Comparison of ENCODE assay signal across 16 cellular contexts in the genomic region with DNA sequence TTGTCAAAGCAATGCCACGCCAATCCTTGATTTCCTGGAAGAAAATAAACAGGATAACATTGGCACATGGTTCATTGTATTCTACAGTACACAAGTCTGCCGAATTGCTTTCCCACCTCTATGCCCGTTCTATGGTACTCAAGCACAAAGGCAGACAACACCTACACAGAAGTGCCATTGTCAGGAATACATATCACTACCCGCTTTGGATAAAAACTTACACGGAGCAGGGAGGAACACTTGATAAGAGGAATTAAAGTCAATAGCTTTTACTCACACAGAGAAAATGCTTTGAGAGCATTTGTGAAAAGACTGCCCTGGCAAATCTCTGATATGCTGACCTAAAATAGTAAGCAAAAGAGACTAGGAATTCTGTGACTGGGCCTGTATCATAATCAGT. TPM values are rescaled to one million over a fixed set of nuclear protein-coding genes. Genes with fewer than 3 reads are reported as not detected.
DNase-seq lines count a peak whose midpoint lies in the region; ATAC-seq and TF ChIP-seq lines count a peak whose summit lies in the region.
"Had no signal": no experiment of that assay in that cellular context is flagged by ENCODE, and none has a peak within 500 bp of the region (broad histone marks: within the 10 kb centered on the region; RNA-seq: fewer than 3 reads in every experiment).

No MANE protein-coding gene starts in this region.

- peaks cover 0 to 24% of the 10 kb centered on the region in 2 donors for H3K4me1 ChIP-seq in right atrium auricular region
- peaks cover 0 to 8% (median 4%) of the 10 kb centered on the region in 4 donors for H3K4me1 ChIP-seq in esophagus muscularis mucosa
- peaks cover 5% of the 10 kb centered on the region for H3K4me1 ChIP-seq in upper lobe of right lung
- H3K4me1 ChIP-seq: A549, Caco-2 had no signal

- ATAC-seq in Right ventricle myocardium superior (ENCODE audit: poor library complexity), result peak; percentile 30
- ATAC-seq in left ventricle myocardium superior, result peak; percentile 65
- peak; percentile 27 for ATAC-seq in upper lobe of right lung
- ATAC-seq: A549, GM23338 had no signal

- H3K27me3 ChIP-seq in right atrium auricular region (no peaks in the 10 kb centered on the region), esophagus muscularis mucosa (no peaks in the 10 kb centered on the region), upper lobe of right lung (no peaks in the 10 kb centered on the region)

- H3K27ac ChIP-seq in right atrium auricular region (peak overlapping the region in 1 of 2 donors; percentile 72), esophagus muscularis mucosa (replicated peaks in 1 of 4) (no peak overlapping the region), upper lobe of right lung (no peak overlapping the region)
- H3K27ac ChIP-seq: 22Rv1, A549, C4-2B, HL-60 had no signal

- TF ChIP-seq CTCF in right atrium auricular region (IDR thresholded peaks at IDR 0.05) (no peak), esophagus muscularis mucosa (IDR thresholded peaks at IDR 0.05) (no peak), upper lobe of right lung (IDR thresholded peaks at IDR 0.05) (no peak)

- no peak for TF ChIP-seq EP300 in esophagus muscularis mucosa (IDR thresholded peaks at IDR 0.05)

- H3K36me3 ChIP-seq in right atrium auricular region (no peaks in the 10 kb centered on the region), esophagus muscularis mucosa (peaks cover 0 to 23% (median 22%) of the 10 kb centered on the region in 4 donors), upper lobe of right lung (peaks cover 30% of the 10 kb centered on the region)

- H3K9me3 ChIP-seq in right atrium auricular region, result no peaks in the 10 kb centered on the region
- H3K9me3 ChIP-seq in esophagus muscularis mucosa, result no peaks in the 10 kb centered on the region
- H3K9me3 ChIP-seq in upper lobe of right lung, result no peaks in the 10 kb centered on the region
- H3K9me3 ChIP-seq: A549, Caco-2 had no signal

- DNase-seq in Right ventricle myocardium superior (no peak), right atrium auricular region (ENCODE audit: low spot score) (no peak), esophagus muscularis mucosa (ENCODE audit: extremely low spot score) (peak; percentile 21), left ventricle myocardium superior (no peak), upper lobe of right lung (no peak), NCI-H2107 (lab: John Stamatoyannopoulos, UW) (no peak)
- no peak for DNase-seq in activated CD4-positive, alpha-beta T cell treated with anti-CD3 and anti-CD28 coated beads for 1 hour
- DNase-seq: AML-193; Caco-2; CD4-positive, alpha-beta T cell; HCEC 1CT had no signal

- no peak overlapping the region for H3K4me3 ChIP-seq in right atrium auricular region
- no peak overlapping the region for H3K4me3 ChIP-seq in esophagus muscularis mucosa
- H3K4me3 ChIP-seq in upper lobe of right lung, result no peak overlapping the region
- H3K4me3 ChIP-seq: A549, GM23338 had no signal

- 97% methylated on average over 5 of the region's 5 CpGs for WGBS in esophagus muscularis mucosa

- TF ChIP-seq POLR2A in esophagus muscularis mucosa (IDR thresholded peaks at IDR 0.05; ENCODE audit: low read depth), result no peak

- intact Hi-C loops in Right ventricle myocardium superior (cut with DNase I), result no loop called here
- intact Hi-C loops in esophagus muscularis mucosa (cut with DNase I), result no loop called here
- intact Hi-C loops in left ventricle myocardium superior (cut with micrococcal nuclease), result no loop called here
- intact Hi-C loops in upper lobe of right lung (cut with DNase I), result no loop called here

RNA-seq across cellular contexts. Expression of gene PLEKHM3, which starts 23.4 kb away (rescaled TPM):
- total RNA-seq in Right ventricle myocardium superior, result 12.5 TPM
- total RNA-seq in right atrium auricular region, result 10 to 100 TPM; 14.9 to 20.0 TPM
- total RNA-seq in esophagus muscularis mucosa, result 10 to 100 TPM; 24.8 to 34.5 (median 31.1) TPM
- total RNA-seq in left ventricle myocardium superior, result 13.3 TPM
- total RNA-seq in upper lobe of right lung, result 24.5 TPM
